2 cellular contexts compared by ENCODE assay signal in the genomic region with DNA sequence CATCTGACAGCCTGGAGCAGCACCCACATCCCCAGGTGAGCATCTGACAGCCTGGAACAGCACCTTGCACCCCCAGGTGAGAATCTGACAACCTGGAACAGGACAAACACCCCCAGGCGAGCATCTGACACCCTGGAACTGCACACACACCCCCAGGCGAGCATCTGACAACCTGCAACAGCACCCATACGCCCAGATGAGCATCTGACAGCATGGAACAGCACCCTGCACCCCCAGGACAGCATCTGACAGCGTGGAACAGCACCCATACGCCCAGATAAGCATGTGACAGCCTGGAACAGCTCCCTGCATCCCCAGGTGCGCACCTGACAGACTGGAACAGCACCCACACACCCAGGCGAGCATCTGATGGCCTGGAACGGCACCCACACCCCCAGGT. TPM values are rescaled to one million over a fixed set of nuclear protein-coding genes. Genes with fewer than 3 reads are reported as not detected.
"Had no signal": no experiment of that assay in that cellular context is flagged by ENCODE, and none has a peak within 500 bp of the region (broad histone marks: within the 10 kb centered on the region; RNA-seq: fewer than 3 reads in every experiment).

No MANE protein-coding gene starts in this region.

RNA-seq across cellular contexts. Expression of a gene that starts 49.0 kb away (rescaled TPM):
- total RNA-seq: cardiac muscle cell, gastrocnemius medialis had no signal
- polyA plus RNA-seq: cardiac muscle cell had no signal
